ENCODE assay signal across 8 cellular contexts in genomic region chrX:53088136-53088974, GRCh38. TPM values are rescaled to one million over a fixed set of nuclear protein-coding genes. Genes with fewer than 3 reads are reported as not detected.
DNase-seq lines count a peak whose midpoint lies in the region; ATAC-seq and TF ChIP-seq lines count a peak whose summit lies in the region.

No MANE protein-coding gene starts in this region.

- ATAC-seq in HG03460 (IDR thresholded peaks at IDR 0.05; ENCODE audit: unreplicated experiment) (peak; percentile 54), T-helper 17 cell (peak; percentile 81), aorta (ENCODE audit: low FRiP score) (peak; percentile 86), HG03025 (IDR thresholded peaks at IDR 0.05; ENCODE audit: low FRiP score, unreplicated experiment) (no peak)

- WGBS in iPS DF 6.9 (ENCODE audit: insufficient coverage, insufficient read length), result no CpG with 5 or more reads among the region's 51 CpGs
- 15 to 38% methylated on average over 45 to 51 of the region's 51 CpGs for WGBS in aorta, 2 donors

- H3K27me3 Mint-ChIP-seq in T-helper 17 cell, result no peaks in the 10 kb centered on the region

- intact Hi-C loops in aorta (cut with DNase I), result no loop called here

- H3K36me3 Mint-ChIP-seq in T-helper 17 cell (ENCODE audit: low read depth), result peaks cover 7% of the 10 kb centered on the region

- H3K4me3 ChIP-seq in astrocyte of the spinal cord (ENCODE audit: low read depth, low read length) (peak overlapping the region; percentile 43), iPS DF 6.9 (ENCODE audit: low read length) (peak overlapping the region; percentile 48; the same call in 1 of the 2 replicates), aorta (ENCODE audit: low read length in 2 of 2) (peak overlapping the region in 1 of 2 donors; percentile 65)

- H3K27ac Mint-ChIP-seq in T-helper 17 cell, result peak overlapping the region; percentile 100

- H3K36me3 ChIP-seq in iPS DF 6.9 (ENCODE audit: control insufficient read depth, insufficient read depth, low read length), result peaks cover 6% of the 10 kb centered on the region; the same call in 1 of the 2 replicates
- H3K36me3 ChIP-seq in aorta (ENCODE audit: control insufficient read depth in 1 of 2, insufficient read depth in 2 of 2, low read length in 1 of 2), result no peaks in the 10 kb centered on the region

- H3K4me1 Mint-ChIP-seq in T-helper 17 cell, result peaks cover 36% of the 10 kb centered on the region

- H3K9me3 ChIP-seq in T-helper 17 cell (ENCODE audit: control insufficient read depth, low read length, poor library complexity, severe bottlenecking), result no peaks in the 10 kb centered on the region
- no peaks in the 10 kb centered on the region for H3K9me3 ChIP-seq in iPS DF 6.9 (ENCODE audit: control insufficient read depth, insufficient read depth, low read length)
- H3K9me3 ChIP-seq in aorta (ENCODE audit: control insufficient read depth, low read length), result no peaks in the 10 kb centered on the region

- in situ Hi-C loops in G401 (cut with HindIII; ENCODE audit: low sequenced_read_pairs) (no loop called here), astrocyte of the spinal cord (cut with HindIII; ENCODE audit: low sequenced_read_pairs) (no loop called here)

- no peak for TF ChIP-seq CTCF in astrocyte of the spinal cord (IDR thresholded peaks at IDR 0.05; ENCODE audit: low read depth, low read length)

- H3K27ac ChIP-seq in iPS DF 6.9 (ENCODE audit: low read length) (no peak overlapping the region), aorta (ENCODE audit: low read depth in 1 of 2, low read length in 2 of 2) (peak overlapping the region; percentile 31 to 64)

- DNase-seq in G401 (ENCODE audit: low spot score) (peak; percentile 93), T-helper 17 cell (peak; percentile 67 to 78 (median 69)), astrocyte of the spinal cord (ENCODE audit: low read depth, low spot score) (peak; percentile 78), iPS DF 6.9 (ENCODE audit: low read depth, low spot score) (no peak), renal cortical epithelial cell (ENCODE audit: low read depth) (peak; percentile 71), aorta (peak; percentile 87 to 93)

- peak overlapping the region; percentile 95 for H3K4me3 Mint-ChIP-seq in T-helper 17 cell

- no peaks in the 10 kb centered on the region for H3K27me3 ChIP-seq in iPS DF 6.9 (ENCODE audit: control insufficient read depth, insufficient read depth, low read length)
- H3K27me3 ChIP-seq in aorta (ENCODE audit: control insufficient read depth in 1 of 2, insufficient read depth in 2 of 2, low read length in 1 of 2), result no peaks in the 10 kb centered on the region

- H3K4me1 ChIP-seq in iPS DF 6.9 (ENCODE audit: control insufficient read depth, insufficient read depth, low read length), result no peaks in the 10 kb centered on the region; the same call in none of the 2 replicates
- peaks cover 0 to 2% of the 10 kb centered on the region in 2 donors for H3K4me1 ChIP-seq in aorta (ENCODE audit: control insufficient read depth in 1 of 2, insufficient read depth in 2 of 2, low read length in 2 of 2)

RNA-seq across cellular contexts. Expression of gene KANTR, which starts 5.6 kb away (rescaled TPM):
- 1.5 and 4.7 TPM in 2 replicates for total RNA-seq in G401 (2014; rRNA removed; shearing (Covaris generic))
- total RNA-seq in T-helper 17 cell (10 to 100 TPM in 1 of 2 donors, 1 to 10 TPM in 1; 9.8 to 10.1 TPM), renal cortical epithelial cell (3.0 and 9.2 TPM in 2 replicates), aorta (10 to 100 TPM; 16.6 to 27.7 TPM)
- 1 to 10 TPM; 1.6 to 9.4 TPM for polyA plus RNA-seq in aorta

RNA-seq across cellular contexts. Expression of gene TSPYL2, which starts 6.2 kb away (rescaled TPM):
- 21.7 and 32.0 TPM in 2 replicates for total RNA-seq in G401 (2014; rRNA removed; shearing (Covaris generic))
- total RNA-seq in T-helper 17 cell, result 100 to 1,000 TPM; 201 to 218 TPM
- total RNA-seq in renal cortical epithelial cell, result 3.3 and 7.9 TPM in 2 replicates
- 10 to 100 TPM; 65.0 to 89.3 TPM for total RNA-seq in aorta
- 100 to 1,000 TPM in 1 of 2 donors, 10 to 100 TPM in 1; 29.3 to 256 TPM for polyA plus RNA-seq in aorta

RNA-seq across cellular contexts. Expression of gene GPR173, which starts 39.8 kb away (rescaled TPM):
- total RNA-seq in G401 (2014; rRNA removed; shearing (Covaris generic)), result not detected in 2 replicates
- not detected for total RNA-seq in T-helper 17 cell
- total RNA-seq in renal cortical epithelial cell, result 0.52 and 3.3 TPM in 2 replicates
- total RNA-seq in aorta, result 1 to 10 TPM; 4.0 to 7.1 TPM
- polyA plus RNA-seq in aorta, result 1 to 10 TPM in 1 of 2 donors, under 1 TPM in 1; under 0.01 to 1.6 TPM
